ENCODE assay signal across 1 cellular context in genomic region chr19:42285988-42286348, GRCh38.
TF ChIP-seq lines count a peak whose summit lies in the region.

No MANE protein-coding gene starts in this region.

TF ChIP-seq in liver, 16 proteins besides CTCF, POLR2A, EP300 and RAD21 (continued from another document):
- TF ChIP-seq ZBTB33 (IDR thresholded peaks at IDR 0.05) (no peak), ATF3 (IDR thresholded peaks at IDR 0.05) (no peak), REST (IDR thresholded peaks at IDR 0.05) (no peak), MAX (IDR thresholded peaks at IDR 0.05) (no peak), FOXA1 (IDR thresholded peaks at IDR 0.05) (no peak), JUND (IDR thresholded peaks at IDR 0.05) (no peak), SP1 (IDR thresholded peaks at IDR 0.05) (no peak), NR2F2 (IDR thresholded peaks at IDR 0.05) (no peak)
